12 cellular contexts compared by ENCODE assay signal in genomic region chr9:134592018-134592818, GRCh38. TPM values are rescaled to one million over a fixed set of nuclear protein-coding genes. Genes with fewer than 3 reads are reported as not detected.
DNase-seq lines count a peak whose midpoint lies in the region; ATAC-seq and TF ChIP-seq lines count a peak whose summit lies in the region.
"Had no signal": no experiment of that assay in that cellular context is flagged by ENCODE, and none has a peak within 500 bp of the region (broad histone marks: within the 10 kb centered on the region; RNA-seq: fewer than 3 reads in every experiment).

No MANE protein-coding gene starts in this region.

- H3K4me3 ChIP-seq in AG09309 (ENCODE audit: control insufficient read depth, low read depth, low read length) (peak overlapping the region; percentile 22; the same call in 1 of the 2 replicates), fibroblast of mammary gland (ENCODE audit: control insufficient read depth, low read depth, low read length) (no peak overlapping the region), WERI-Rb-1 (ENCODE audit: low read depth, low read length) (no peak overlapping the region)
- H3K4me3 ChIP-seq: prostate gland had no signal

- H3K9me3 ChIP-seq in WERI-Rb-1 (ENCODE audit: severe bottlenecking), result no peaks in the 10 kb centered on the region
- H3K9me3 ChIP-seq: prostate gland had no signal

- DNase-seq in AG09309 (ENCODE audit: low read depth), result peak; percentile 93
- DNase-seq in RPMI8226, result peak; percentile 37
- peak; percentile 94 for DNase-seq in fibroblast of mammary gland (ENCODE audit: low read depth)
- DNase-seq in omental fat pad (ENCODE audit: low spot score), result no peak
- DNase-seq in WERI-Rb-1, result no peak
- DNase-seq in NCI-H2029 (lab: John Stamatoyannopoulos, UW), result no peak
- DNase-seq: NCI-H1417 treated with DMSO at 0.1 percent for 48 hours; stimulated activated naive CD8-positive, alpha-beta T cell treated with anti-CD3 and anti-CD28 coated beads, Interleukin-15, amount 100 ng/mL, for 72 hours; T-helper 1 cell had no signal

- no peaks in the 10 kb centered on the region for H3K36me3 ChIP-seq in WERI-Rb-1
- H3K36me3 ChIP-seq: prostate gland had no signal

- TF ChIP-seq CTCF in AG09309 (IDR thresholded peaks at IDR 0.05; ENCODE audit: control insufficient read depth, insufficient read depth, low read depth, low read length, missing control alignments), result no peak
- no peak for TF ChIP-seq CTCF in fibroblast of mammary gland (conservative IDR thresholded peaks at IDR 0.05; ENCODE audit: control insufficient read depth, insufficient read depth, low read depth, low read length)
- TF ChIP-seq CTCF in omental fat pad (IDR thresholded peaks at IDR 0.05), result no peak
- TF ChIP-seq CTCF in WERI-Rb-1 (IDR thresholded peaks at IDR 0.05; ENCODE audit: low read depth, low read length), result no peak

- H3K27me3 ChIP-seq in WERI-Rb-1 (ENCODE audit: insufficient read depth, low read depth, severe bottlenecking), result no peaks in the 10 kb centered on the region

- ATAC-seq in omental fat pad (ENCODE audit: low FRiP score) (peak; percentile 29), GM21619 (IDR thresholded peaks at IDR 0.05; ENCODE audit: unreplicated experiment) (no peak), HG03342 (IDR thresholded peaks at IDR 0.05; ENCODE audit: unreplicated experiment) (no peak)
- ATAC-seq: stimulated activated naive CD8-positive, alpha-beta T cell treated with anti-CD3 and anti-CD28 coated beads, Interleukin-15, amount 100 ng/mL, for 72 hours had no signal

- H3K27ac ChIP-seq in WERI-Rb-1, result no peak overlapping the region
- H3K27ac ChIP-seq: prostate gland had no signal

RNA-seq across cellular contexts. Expression of gene COL5A1, which starts 49.4 kb away (rescaled TPM):
- total RNA-seq in omental fat pad, result 10 to 100 TPM; 13.3 to 55.0 (median 27.0) TPM

Comparison
In these comparisons a context has a peak if more than half of its experiments do, and no peak if none do; other contexts are left out.
1. DNase-seq: peak in AG09309 (single experiment), RPMI8226 (single experiment) and fibroblast of mammary gland (single experiment); none in omental fat pad (single experiment), WERI-Rb-1 (single experiment) and NCI-H2029 (single experiment).